ENCODE assay signal across 8 cellular contexts in the genomic region with DNA sequence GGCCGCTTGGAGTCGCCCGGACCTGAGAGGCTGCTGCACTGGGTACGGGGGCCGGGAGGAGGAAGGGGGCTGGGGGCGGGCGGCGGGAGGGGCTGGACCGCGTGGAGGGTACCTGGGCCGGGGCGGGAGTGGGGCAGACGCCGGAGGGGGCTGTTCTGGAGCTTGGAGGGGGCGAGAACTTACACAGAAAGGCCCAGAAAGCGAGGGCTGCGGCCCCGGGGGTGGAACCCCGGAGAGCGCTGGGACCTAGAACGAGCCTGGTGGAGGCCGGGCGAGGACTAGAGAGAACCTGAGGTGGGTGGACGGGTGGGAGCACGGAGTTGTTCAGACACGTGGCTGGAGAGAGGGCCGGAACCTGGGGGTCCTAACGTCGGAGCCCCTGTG. TPM values are rescaled to one million over a fixed set of nuclear protein-coding genes. Genes with fewer than 3 reads are reported as not detected.
A peak's percentile ranks its signal among the peaks of the same experiment; 100 is the strongest.
DNase-seq lines count a peak whose midpoint lies in the region; ATAC-seq and TF ChIP-seq lines count a peak whose summit lies in the region.

No MANE protein-coding gene starts in this region.

- TF ChIP-seq POLR2A in lower leg skin (IDR thresholded peaks at IDR 0.05): no peak

- peak overlapping the region; percentile 99 for H3K27ac Mint-ChIP-seq in activated naive CD4-positive, alpha-beta T cell treated with anti-CD3 and anti-CD28 coated beads, Interleukin-2, amount 50 U/mL, for 24 hours
- peak overlapping the region; percentile 96 for H3K27ac Mint-ChIP-seq in type B pancreatic cell

- no peaks in the 10 kb centered on the region for H3K27me3 Mint-ChIP-seq in activated naive CD4-positive, alpha-beta T cell treated with anti-CD3 and anti-CD28 coated beads, Interleukin-2, amount 50 U/mL, for 24 hours
- peaks cover 5% of the 10 kb centered on the region for H3K27me3 Mint-ChIP-seq in type B pancreatic cell

- in situ Hi-C loops in astrocyte of the spinal cord (cut with HindIII; ENCODE audit: low sequenced_read_pairs): no loop called here

- WGBS in lower leg skin, 2 donors: 1 to 2% methylated on average over 19 to 29 of the region's 29 CpGs

- peak overlapping the region; percentile 97 for H3K4me3 Mint-ChIP-seq in activated naive CD4-positive, alpha-beta T cell treated with anti-CD3 and anti-CD28 coated beads, Interleukin-2, amount 50 U/mL, for 24 hours
- H3K4me3 Mint-ChIP-seq in type B pancreatic cell: peak overlapping the region; percentile 96

- ATAC-seq in HG03378 (IDR thresholded peaks at IDR 0.05; ENCODE audit: unreplicated experiment): no peak

- intact Hi-C loops in lower leg skin (cut with DNase I; ENCODE audit: low total_unique reads): loop anchor here (5.0 kb wide), 1 partner anchor 236 kb away; the partner anchor contains the start of gene UBE2S

- H3K9me3 Mint-ChIP-seq in activated naive CD4-positive, alpha-beta T cell treated with anti-CD3 and anti-CD28 coated beads, Interleukin-2, amount 50 U/mL, for 24 hours: no peaks in the 10 kb centered on the region
- no peaks in the 10 kb centered on the region for H3K9me3 Mint-ChIP-seq in type B pancreatic cell

- no peak for TF ChIP-seq CTCF in astrocyte of the spinal cord (IDR thresholded peaks at IDR 0.05; ENCODE audit: low read depth, low read length)
- no peak for TF ChIP-seq CTCF in lower leg skin (IDR thresholded peaks at IDR 0.05)
- no peak for TF ChIP-seq CTCF in type B pancreatic cell (conservative IDR thresholded peaks at IDR 0.05)

- peaks cover 4% of the 10 kb centered on the region for H3K36me3 Mint-ChIP-seq in activated naive CD4-positive, alpha-beta T cell treated with anti-CD3 and anti-CD28 coated beads, Interleukin-2, amount 50 U/mL, for 24 hours
- peaks cover 12% of the 10 kb centered on the region for H3K36me3 Mint-ChIP-seq in type B pancreatic cell

- DNase-seq in activated naive CD4-positive, alpha-beta T cell treated with anti-CD3 and anti-CD28 coated beads, Interleukin-2, amount 50 U/mL, for 16 hours: no peak
- DNase-seq in astrocyte of the spinal cord (ENCODE audit: low read depth, low spot score) (no peak), lower leg skin (ENCODE audit: low spot score in 2 of 2) (no peak), type B pancreatic cell (ENCODE audit: extremely low spot score, unreplicated experiment) (no peak), NCI-H1417 (lab: John Stamatoyannopoulos, UW) (no peak), NCI-H526 treated with DMSO at 0.1 percent for 48 hours (lab: John Stamatoyannopoulos, UW) (no peak)

- H3K4me3 ChIP-seq in astrocyte of the spinal cord (ENCODE audit: low read depth, low read length) (peak overlapping the region; percentile 75), lower leg skin (ENCODE audit: low read depth, poor library complexity, severe bottlenecking) (peak overlapping the region; percentile 49)

- peaks cover 55% of the 10 kb centered on the region for H3K4me1 Mint-ChIP-seq in activated naive CD4-positive, alpha-beta T cell treated with anti-CD3 and anti-CD28 coated beads, Interleukin-2, amount 50 U/mL, for 24 hours
- H3K4me1 Mint-ChIP-seq in type B pancreatic cell (ENCODE audit: unreplicated experiment): peaks cover 29% of the 10 kb centered on the region

RNA-seq across cellular contexts. Expression of gene ZNF581, which starts 0.3 kb away (rescaled TPM):
- 10 to 100 TPM; 20.1 to 27.3 (median 22.8) TPM for total RNA-seq in lower leg skin
- total RNA-seq in type B pancreatic cell (ENCODE audit: low replicate concordance): 41.3 and 43.1 TPM in 2 replicates

RNA-seq across cellular contexts. Expression of gene ZNF580, which starts 2.9 kb away (rescaled TPM):
- total RNA-seq in lower leg skin (10 to 100 TPM; 14.1 to 38.0 (median 22.9) TPM), type B pancreatic cell (ENCODE audit: low replicate concordance) (28.5 and 37.4 TPM in 2 replicates)

RNA-seq across cellular contexts. Expression of gene CCDC106, which starts 4.3 kb away (rescaled TPM):
- total RNA-seq in lower leg skin (10 to 100 TPM in 1 of 4 donors, 1 to 10 TPM in 3; 7.9 to 10.4 (median 8.5) TPM), type B pancreatic cell (ENCODE audit: low replicate concordance) (16.1 and 18.1 TPM in 2 replicates)

RNA-seq across cellular contexts. Expression of gene U2AF2, which starts 11.1 kb away (rescaled TPM):
- 100 to 1,000 TPM in 3 of 4 donors, 10 to 100 TPM in 1; 78.8 to 149 (median 106) TPM for total RNA-seq in lower leg skin
- 170 and 232 TPM in 2 replicates for total RNA-seq in type B pancreatic cell (ENCODE audit: low replicate concordance)

RNA-seq across cellular contexts. Expression of gene ZNF784, which starts 19.4 kb away (rescaled TPM):
- total RNA-seq in lower leg skin (10 to 100 TPM in 2 of 4 donors, 1 to 10 TPM in 2; 5.7 to 10.3 (median 8.3) TPM), type B pancreatic cell (ENCODE audit: low replicate concordance) (9.4 and 9.6 TPM in 2 replicates)
